ENCODE assay signal across 8 cellular contexts in the genomic region with DNA sequence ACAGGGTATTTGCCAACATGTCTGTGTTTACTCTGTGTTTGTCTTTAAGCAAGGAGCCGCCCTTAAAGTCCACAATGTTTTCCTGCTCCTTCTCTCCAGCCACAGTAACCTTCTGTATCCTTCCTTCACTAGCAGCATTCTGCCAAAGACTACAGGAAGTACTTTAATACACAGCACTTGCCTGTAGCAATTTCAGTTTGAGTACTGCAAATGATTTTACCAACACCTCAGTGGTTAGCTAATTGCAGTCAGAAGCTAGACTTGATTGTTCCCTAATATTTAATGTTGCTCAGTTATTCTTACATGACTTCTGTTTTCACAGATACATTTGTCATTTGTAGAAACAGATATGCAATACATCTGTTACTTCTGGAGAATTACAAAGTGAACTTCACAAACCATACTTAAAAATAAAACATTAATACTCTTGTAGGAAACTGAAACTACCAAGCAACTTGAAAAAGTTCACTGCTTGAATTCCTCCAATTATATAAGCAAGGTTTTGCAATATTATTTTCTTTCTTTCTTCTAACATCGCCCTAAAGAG.
DNase-seq lines count a peak whose midpoint lies in the region; ATAC-seq, FAIRE-seq and TF ChIP-seq lines count a peak whose summit lies in the region.

No MANE protein-coding gene starts in this region.

- no peak overlapping the region for H3K4me3 Mint-ChIP-seq in T-helper 17 cell
- H3K4me3 Mint-ChIP-seq in glutamatergic neuron (ENCODE audit: unreplicated experiment) = no peak overlapping the region

- peak overlapping the region; percentile 89 for H3K4me2 ChIP-seq in A549

- in situ Hi-C loops in GM13977 (cut with MboI; ENCODE audit: low pct_unique_long_range_greater_than_20kb, low sequenced_read_pairs, unreplicated experiment) = no loop called here

- peak overlapping the region; percentile 51 for H3K27ac Mint-ChIP-seq in T-helper 17 cell
- no peak overlapping the region for H3K27ac Mint-ChIP-seq in glutamatergic neuron (ENCODE audit: unreplicated experiment)

- peaks cover 40% of the 10 kb centered on the region for H3K4me1 Mint-ChIP-seq in T-helper 17 cell
- H3K4me1 Mint-ChIP-seq in glutamatergic neuron (ENCODE audit: low read depth, unreplicated experiment) = no peaks in the 10 kb centered on the region

- H3K4me3 ChIP-seq in A549 = peak overlapping the region; percentile 12
- H3K4me3 ChIP-seq in left ventricle myocardium inferior = peak overlapping the region; percentile 20
- H3K4me3 ChIP-seq in suprapubic skin = peak overlapping the region; percentile 5

- H3K4me1 ChIP-seq in A549 (peaks cover 37% of the 10 kb centered on the region), left ventricle myocardium inferior (peaks cover 46% of the 10 kb centered on the region), suprapubic skin (peaks cover 16% of the 10 kb centered on the region)

- ATAC-seq in A549 (peak; percentile 87 to 96), HG03135 (IDR thresholded peaks at IDR 0.05; ENCODE audit: unreplicated experiment) (peak; percentile 51), T-helper 17 cell (peak; percentile 39)

- TF ChIP-seq EP300 in A549 (IDR thresholded peaks at IDR 0.05) = no peak
- no peak for TF ChIP-seq EP300 in suprapubic skin (IDR thresholded peaks at IDR 0.05)

- FAIRE-seq in A549 (lab: Jason Lieb, UNC) = peak; percentile 84

- CTCF ChIA-PET in A549 (lab: Yijun Ruan, JAX) = no interaction called here

- H3K36me3 ChIP-seq in left ventricle myocardium inferior (peaks cover 10% of the 10 kb centered on the region), suprapubic skin (no peaks in the 10 kb centered on the region)

- H3K27me3 Mint-ChIP-seq in T-helper 17 cell (no peaks in the 10 kb centered on the region), glutamatergic neuron (ENCODE audit: unreplicated experiment) (no peaks in the 10 kb centered on the region)

- DNase-seq in A549 (ENCODE audit: low read depth in 1 of 2, low spot score in 1 of 2) (peak; percentile 18 to 75), GM13977 (ENCODE audit: low spot score) (peak; percentile 39), T-helper 17 cell (no peak), left ventricle myocardium inferior (no peak), suprapubic skin (ENCODE audit: low spot score in 2 of 2) (no peak), glutamatergic neuron (no peak)
- no peak for DNase-seq in activated CD4-positive, alpha-beta T cell treated with anti-CD3 and anti-CD28 coated beads, Interleukin-2, amount 50 U/mL, for 4 hours

- 12% methylated on average over 2 of the region's 2 CpGs for WGBS in A549 (ENCODE audit: missing lambda C conversion rate)
- WGBS in suprapubic skin = 16% methylated on average over 2 of the region's 2 CpGs

- TF ChIP-seq POLR2A in A549 (IDR thresholded peaks at IDR 0.05; ENCODE audit: low read length) (no peak), suprapubic skin (IDR thresholded peaks at IDR 0.05) (no peak)

- TF ChIP-seq RAD21 in A549 (conservative IDR thresholded peaks at IDR 0.05 in 1 of 2, IDR thresholded peaks at IDR 0.05 in 1 of 2) = no peak

- no peak for TF ChIP-seq CTCF in A549 (IDR thresholded peaks at IDR 0.05)
- no peak for TF ChIP-seq CTCF in GM13977 (IDR thresholded peaks at IDR 0.05; ENCODE audit: extremely low read depth, insufficient read depth, missing control alignments)
- no peak for TF ChIP-seq CTCF in left ventricle myocardium inferior (IDR thresholded peaks at IDR 0.05; ENCODE audit: borderline replicate concordance)
- TF ChIP-seq CTCF in suprapubic skin (IDR thresholded peaks at IDR 0.05) = no peak
- TF ChIP-seq CTCF in glutamatergic neuron (IDR thresholded peaks at IDR 0.05; ENCODE audit: partially characterized antibody, unreplicated experiment) = no peak

- intact Hi-C loops in left ventricle myocardium inferior (cut with micrococcal nuclease) = no loop called here

- H3K9me3 ChIP-seq in A549 (peaks cover 8% of the 10 kb centered on the region; the same call in 2 of the 3 replicates), T-helper 17 cell (ENCODE audit: control insufficient read depth, low read length, poor library complexity, severe bottlenecking) (no peaks in the 10 kb centered on the region), left ventricle myocardium inferior (replicated peaks) (peaks cover 8% of the 10 kb centered on the region), suprapubic skin (no peaks in the 10 kb centered on the region)

- H3K27me3 ChIP-seq in left ventricle myocardium inferior (ENCODE audit: low read depth) (no peaks in the 10 kb centered on the region), suprapubic skin (no peaks in the 10 kb centered on the region)

- no peaks in the 10 kb centered on the region for H3K9me3 Mint-ChIP-seq in glutamatergic neuron (ENCODE audit: unreplicated experiment)

- H3K27ac ChIP-seq in A549 = peak overlapping the region; percentile 67 to 70
- peak overlapping the region; percentile 66 for H3K27ac ChIP-seq in left ventricle myocardium inferior (replicated peaks)
- H3K27ac ChIP-seq in suprapubic skin = peak overlapping the region; percentile 0

- H3K36me3 Mint-ChIP-seq in T-helper 17 cell (ENCODE audit: low read depth) = peaks cover 6% of the 10 kb centered on the region
- peaks cover 8% of the 10 kb centered on the region for H3K36me3 Mint-ChIP-seq in glutamatergic neuron (ENCODE audit: unreplicated experiment)

- POLR2A ChIA-PET in A549 (lab: Yijun Ruan, JAX) = no interaction called here

TF ChIP-seq in A549, 52 proteins besides CTCF, POLR2A, EP300 and RAD21:
- TF ChIP-seq CEBPB (IDR thresholded peaks at IDR 0.05) = peak in 1 of 2 experiments; percentile 45; a peak in 1 of 4 replicates
- TF ChIP-seq MAFK (IDR thresholded peaks at IDR 0.05; ENCODE audit: partially characterized antibody) = no peak
TF ChIP-seq in A549: peak in this region for 1.

Comparison
In these comparisons a context has a peak if more than half of its experiments do, and no peak if none do; other contexts are left out.
1. ATAC-seq: peak in every context shown above with its lines; median percentile 92 in A549; 51 in HG03135; 39 in T-helper 17 cell.
2. DNase-seq: peak in A549 (2 of 2) and GM13977 (single experiment); none in T-helper 17 cell (0 of 3), left ventricle myocardium inferior (single experiment), suprapubic skin (0 of 2), activated CD4-positive, alpha-beta T cell treated with anti-CD3 and anti-CD28 coated beads, Interleukin-2, amount 50 U/mL, for 4 hours (0 of 2) and glutamatergic neuron (single experiment).
3. H3K27ac ChIP-seq: peak in every context shown above with its lines; median percentile 68 in A549; 66 in left ventricle myocardium inferior; 0 in suprapubic skin.
4. Peak in every context shown above with its lines, with median percentiles within 50 percentile points of each other: H3K4me3 ChIP-seq.